In genomic region chr19:1567116-1567847, GRCh38 we compare ENCODE assay signal across 1 cellular context.
TF ChIP-seq lines count a peak whose summit lies in the region.

No MANE protein-coding gene starts in this region.

TF ChIP-seq in HEK293, 187 proteins besides CTCF, POLR2A, EP300 and RAD21 (continued from another document):
- TF ChIP-seq PBX3 (CRISPR knock-in tag; IDR thresholded peaks at IDR 0.05) (no peak), ZBTB26 (tag by site-specific recombination; optimal IDR thresholded peaks at IDR 0.05) (peak; percentile 51), ZNF561 (tag by site-specific recombination; IDR thresholded peaks at IDR 0.05; ENCODE audit: borderline replicate concordance) (no peak), ZBTB44 (tag by site-specific recombination; IDR thresholded peaks at IDR 0.05) (no peak), ZNF76 (tag by site-specific recombination; IDR thresholded peaks at IDR 0.05; ENCODE audit: borderline replicate concordance, low read depth) (no peak), ZNF416 (tag by site-specific recombination; IDR thresholded peaks at IDR 0.05) (no peak), KLF17 (tag by site-specific recombination; IDR thresholded peaks at IDR 0.05) (no peak), ZBTB11 (tag by site-specific recombination; conservative IDR thresholded peaks at IDR 0.05; ENCODE audit: low read depth) (no peak), ZNF121 (tag by site-specific recombination; IDR thresholded peaks at IDR 0.05) (no peak), ZNF449 (tag by site-specific recombination; IDR thresholded peaks at IDR 0.05) (peak; percentile 39; the same call in 1 of the 2 replicates), REST (tag by site-specific recombination; IDR thresholded peaks at IDR 0.05) (no peak), ZIC2 (tag by site-specific recombination; IDR thresholded peaks at IDR 0.05) (no peak), ZBTB1 (tag by site-specific recombination; IDR thresholded peaks at IDR 0.05) (no peak)
